ENCODE assay signal across 25 cellular contexts in genomic region chr18:2642771-2643170, GRCh38. TPM values are rescaled to one million over a fixed set of nuclear protein-coding genes. Genes with fewer than 3 reads are reported as not detected.
DNase-seq lines count a peak whose midpoint lies in the region; ATAC-seq, FAIRE-seq and TF ChIP-seq lines count a peak whose summit lies in the region.
"Had no signal": no experiment of that assay in that cellular context is flagged by ENCODE, and none has a peak within 500 bp of the region (broad histone marks: within the 10 kb centered on the region; RNA-seq: fewer than 3 reads in every experiment).

No MANE protein-coding gene starts in this region.

- no peak for TF ChIP-seq CTCF in spleen (IDR thresholded peaks at IDR 0.05 in 8 of 11, conservative IDR thresholded peaks at IDR 0.05 in 3 of 11)

- no peak for ATAC-seq in activated CD8-positive, alpha-beta memory T cell treated with anti-CD3 and anti-CD28 coated beads, Interleukin-2, amount 10 ng/mL, durations not matched to agents 7 days and 5 days
- no peak for ATAC-seq in HG03520 (IDR thresholded peaks at IDR 0.05; ENCODE audit: unreplicated experiment)
- ATAC-seq: HCT116 had no signal

- no peaks in the 10 kb centered on the region for H3K27me3 ChIP-seq in spleen (replicated peaks in 1 of 7)
- H3K27me3 ChIP-seq: ascending aorta, BE2C, neural progenitor cell had no signal

- TF ChIP-seq POLR2A in H54 (IDR thresholded peaks at IDR 0.05; ENCODE audit: low read depth, low read length), result no peak
- no peak for TF ChIP-seq POLR2A in spleen (IDR thresholded peaks at IDR 0.05)

- H3K9me3 Mint-ChIP-seq in activated CD4-positive, alpha-beta T cell treated with anti-CD3 and anti-CD28 coated beads, Interleukin-2, amount 10 ng/mL, durations not matched to agents 24 days and 14 days, result no peaks in the 10 kb centered on the region
- no peaks in the 10 kb centered on the region for H3K9me3 Mint-ChIP-seq in activated CD8-positive, alpha-beta memory T cell treated with anti-CD3 and anti-CD28 coated beads, Interleukin-2, amount 10 ng/mL, durations not matched to agents 7 days and 5 days (ENCODE audit: low read depth)
- H3K9me3 Mint-ChIP-seq: neural progenitor cell, type B pancreatic cell had no signal

- peaks cover 36% of the 10 kb centered on the region for H3K4me1 Mint-ChIP-seq in activated CD4-positive, alpha-beta T cell treated with anti-CD3 and anti-CD28 coated beads, Interleukin-2, amount 10 ng/mL, durations not matched to agents 24 days and 14 days
- H3K4me1 Mint-ChIP-seq in activated CD8-positive, alpha-beta memory T cell treated with anti-CD3 and anti-CD28 coated beads, Interleukin-2, amount 10 ng/mL, durations not matched to agents 7 days and 5 days, result peaks cover 38% of the 10 kb centered on the region

- intact Hi-C loops in activated CD4-positive, alpha-beta T cell treated with anti-CD3 and anti-CD28 coated beads, Interleukin-2, amount 10 ng/mL, durations not matched to agents 24 days and 14 days (cut with micrococcal nuclease), result loop anchor here (5.0 to 10.0 kb wide), 5 partner anchors 55 to 962 kb away; partner anchors contain the start of gene TGIF1
- intact Hi-C loops in spleen (cut with DNase I; ENCODE audit: low total_unique reads), result loop anchor here (10.0 kb wide), 1 partner anchor 68 kb away; the partner anchor contains the start of genes METTL4 and NDC80

- no peaks in the 10 kb centered on the region for H3K27me3 Mint-ChIP-seq in activated CD4-positive, alpha-beta T cell treated with anti-CD3 and anti-CD28 coated beads, Interleukin-2, amount 10 ng/mL, durations not matched to agents 24 days and 14 days
- H3K27me3 Mint-ChIP-seq in activated CD8-positive, alpha-beta memory T cell treated with anti-CD3 and anti-CD28 coated beads, Interleukin-2, amount 10 ng/mL, durations not matched to agents 7 days and 5 days, result no peaks in the 10 kb centered on the region
- H3K27me3 Mint-ChIP-seq: progenitor cell of endocrine pancreas had no signal

- peak overlapping the region in 7 of 8 donors; percentile 41 to 100 (median 98) for H3K27ac ChIP-seq in spleen
- H3K27ac ChIP-seq: ascending aorta, dorsolateral prefrontal cortex, neural progenitor cell had no signal

- no peaks in the 10 kb centered on the region for H3K36me3 Mint-ChIP-seq in activated CD4-positive, alpha-beta T cell treated with anti-CD3 and anti-CD28 coated beads, Interleukin-2, amount 10 ng/mL, durations not matched to agents 24 days and 14 days (ENCODE audit: low read depth)
- H3K36me3 Mint-ChIP-seq in activated CD8-positive, alpha-beta memory T cell treated with anti-CD3 and anti-CD28 coated beads, Interleukin-2, amount 10 ng/mL, durations not matched to agents 7 days and 5 days, result peaks cover 10% of the 10 kb centered on the region
- H3K36me3 Mint-ChIP-seq: neural progenitor cell, type B pancreatic cell had no signal

- peak overlapping the region; percentile 19 for H3K4me3 Mint-ChIP-seq in activated CD4-positive, alpha-beta T cell treated with anti-CD3 and anti-CD28 coated beads, Interleukin-2, amount 10 ng/mL, durations not matched to agents 24 days and 14 days
- H3K4me3 Mint-ChIP-seq in activated CD8-positive, alpha-beta memory T cell treated with anti-CD3 and anti-CD28 coated beads, Interleukin-2, amount 10 ng/mL, durations not matched to agents 7 days and 5 days, result no peak overlapping the region
- H3K4me3 Mint-ChIP-seq: neural progenitor cell, type B pancreatic cell had no signal

- 60 to 79% (median 68%) methylated on average over 1 of the region's 1 CpG for WGBS in spleen, 5 donors

- H3K4me1 ChIP-seq in spleen, result peaks cover 11 to 90% (median 48%) of the 10 kb centered on the region in 6 donors
- H3K4me1 ChIP-seq: ascending aorta, BE2C, neural progenitor cell had no signal

- no peak overlapping the region for H3K4me3 ChIP-seq in spleen
- H3K4me3 ChIP-seq: ascending aorta, dorsolateral prefrontal cortex, lung, neural progenitor cell had no signal

- no peaks in the 10 kb centered on the region for H3K36me3 ChIP-seq in spleen
- H3K36me3 ChIP-seq: ascending aorta, BE2C, neural progenitor cell had no signal

- no peaks in the 10 kb centered on the region for H3K9me3 ChIP-seq in spleen
- H3K9me3 ChIP-seq: ascending aorta, BE2C had no signal

- CTCF ChIA-PET in activated CD8-positive, alpha-beta memory T cell treated with anti-CD3 and anti-CD28 coated beads, Interleukin-2, amount 10 ng/mL, durations not matched to agents 7 days and 5 days (lab: Charles Lee), result interaction anchor here (1.8 to 3.4 kb wide), 3 partner anchors 9 to 13 kb away, joined by 3 to 20 read pairs (median 4); partner anchors contain the start of gene SMCHD1

- peak; percentile 64 for FAIRE-seq in H54 (lab: Jason Lieb, UNC)
- FAIRE-seq: A204.1 had no signal

- DNase-seq in activated CD4-positive, alpha-beta T cell treated with anti-CD3 and anti-CD28 coated beads, Interleukin-2, amount 10 ng/mL, durations not matched to agents 24 days and 14 days, result peak; percentile 56
- DNase-seq in activated CD4-positive, alpha-beta T cell treated with anti-CD3 and anti-CD28 coated beads, Interleukin-2, amount 50 U/mL, for 1 hour, result no peak
- DNase-seq in H54 (ENCODE audit: insufficient read length, low spot score) (no peak), astrocyte of the hippocampus (ENCODE audit: low read depth, low spot score) (peak; percentile 66), spleen (no peak), AML-193 (lab: John Stamatoyannopoulos, UW) (no peak)
- no peak for DNase-seq in activated CD8-positive, alpha-beta memory T cell treated with anti-CD3 and anti-CD28 coated beads, Interleukin-2, amount 10 ng/mL, durations not matched to agents 7 days and 5 days
- DNase-seq: activated CD4-positive, alpha-beta T cell treated with anti-CD3 and anti-CD28 coated beads for 1 hour; activated naive CD4-positive, alpha-beta T cell treated with anti-CD3 and anti-CD28 coated beads, Interleukin-2, amount 50 U/mL, for 16 hours; activated T-cell treated with anti-CD3 and anti-CD28 coated beads, Interleukin-2, amount 50 U/mL, for 48 hours; BE2C; cerebellar nuclear complex; dorsolateral prefrontal cortex; NCI-H1092 treated with DMSO at 0.1 percent for 48 hours; NCI-H187 treated with DMSO at 0.1 percent for 48 hours; NCI-H226; SHP77 treated with DMSO at 0.1 percent for 48 hours had no signal

- H3K27ac Mint-ChIP-seq in activated CD4-positive, alpha-beta T cell treated with anti-CD3 and anti-CD28 coated beads, Interleukin-2, amount 10 ng/mL, durations not matched to agents 24 days and 14 days, result peak overlapping the region; percentile 55
- H3K27ac Mint-ChIP-seq in activated CD8-positive, alpha-beta memory T cell treated with anti-CD3 and anti-CD28 coated beads, Interleukin-2, amount 10 ng/mL, durations not matched to agents 7 days and 5 days, result no peak overlapping the region
- H3K27ac Mint-ChIP-seq: neural progenitor cell, progenitor cell of endocrine pancreas, type B pancreatic cell had no signal

RNA-seq across cellular contexts. Expression of gene SMCHD1, which starts 12.8 kb away (rescaled TPM):
- total RNA-seq in activated CD4-positive, alpha-beta T cell treated with anti-CD3 and anti-CD28 coated beads, Interleukin-2, amount 10 ng/mL, durations not matched to agents 24 days and 14 days, result 98.4 and 109 TPM in 2 replicates
- 100 to 1,000 TPM; 142 to 361 (median 203) TPM for total RNA-seq in spleen
- polyA plus RNA-seq in spleen, result 10 to 100 TPM; 14.7 to 15.5 (median 15.1) TPM
- 100 to 1,000 TPM; 129 to 174 TPM for total RNA-seq in activated CD8-positive, alpha-beta memory T cell treated with anti-CD3 and anti-CD28 coated beads, Interleukin-2, amount 10 ng/mL, durations not matched to agents 7 days and 5 days

Comparison
In these comparisons a context has a peak if more than half of its experiments do, and no peak if none do; other contexts are left out.
1. DNase-seq: peak in activated CD4-positive, alpha-beta T cell treated with anti-CD3 and anti-CD28 coated beads, Interleukin-2, amount 10 ng/mL, durations not matched to agents 24 days and 14 days (single experiment) and astrocyte of the hippocampus (single experiment); none in activated CD4-positive, alpha-beta T cell treated with anti-CD3 and anti-CD28 coated beads, Interleukin-2, amount 50 U/mL, for 1 hour (single experiment), H54 (single experiment), spleen (single experiment), activated CD8-positive, alpha-beta memory T cell treated with anti-CD3 and anti-CD28 coated beads, Interleukin-2, amount 10 ng/mL, durations not matched to agents 7 days and 5 days (single experiment) and AML-193 (0 of 2).